Comparison of ENCODE assay signal across 1 cellular context in genomic region chr19:46218160-46218559, GRCh38.
TF ChIP-seq lines count a peak whose summit lies in the region.

No MANE protein-coding gene starts in this region.

TF ChIP-seq in HepG2, 621 proteins besides CTCF, POLR2A, EP300 and RAD21 (continued from another document and continues in another):
- no peak for TF ChIP-seq ZBTB34 (CRISPR knock-in tag; IDR thresholded peaks at IDR 0.05)
- TF ChIP-seq ZNF761 (CRISPR knock-in tag; conservative IDR thresholded peaks at IDR 0.05) = no peak
- TF ChIP-seq ZSCAN21 (CRISPR knock-in tag; IDR thresholded peaks at IDR 0.05; ENCODE audit: borderline replicate concordance) = 0 out of 2 replicates have a peak, but pooled peaks have one; percentile 33
- TF ChIP-seq ZNF720 (CRISPR knock-in tag; IDR thresholded peaks at IDR 0.05) = no peak
- TF ChIP-seq FOXK2 (IDR thresholded peaks at IDR 0.05) = no peak
- TF ChIP-seq SCMH1 (CRISPR knock-in tag; IDR thresholded peaks at IDR 0.05; ENCODE audit: borderline replicate concordance) = no peak
- TF ChIP-seq NPAS2 (CRISPR knock-in tag; IDR thresholded peaks at IDR 0.05; ENCODE audit: borderline replicate concordance) = no peak
- TF ChIP-seq ZNF615 (CRISPR knock-in tag; IDR thresholded peaks at IDR 0.05; ENCODE audit: borderline replicate concordance) = no peak
- no peak for TF ChIP-seq ZNF646 (CRISPR knock-in tag; IDR thresholded peaks at IDR 0.05)
- no peak for TF ChIP-seq DMAP1 (CRISPR knock-in tag; IDR thresholded peaks at IDR 0.05)
- TF ChIP-seq TBL1XR1 (IDR thresholded peaks at IDR 0.05; ENCODE audit: borderline replicate concordance, low read length, partially characterized antibody) = no peak
- peak; percentile 40; the same call in 1 of the 2 replicates for TF ChIP-seq ELF3 (CRISPR knock-in tag; IDR thresholded peaks at IDR 0.05)
- TF ChIP-seq, protein P1, sequence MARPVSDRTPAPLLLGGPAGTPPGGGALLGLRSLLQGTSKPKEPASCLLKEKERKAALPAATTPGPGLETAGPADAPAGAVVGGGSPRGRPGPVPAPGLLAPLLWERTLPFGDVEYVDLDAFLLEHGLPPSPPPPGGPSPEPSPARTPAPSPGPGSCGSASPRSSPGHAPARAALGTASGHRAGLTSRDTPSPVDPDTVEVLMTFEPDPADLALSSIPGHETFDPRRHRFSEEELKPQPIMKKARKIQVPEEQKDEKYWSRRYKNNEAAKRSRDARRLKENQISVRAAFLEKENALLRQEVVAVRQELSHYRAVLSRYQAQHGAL (CRISPR knock-in tag; IDR thresholded peaks at IDR 0.05; ENCODE audit: not compliant biosample characterization) = no peak
- no peak for TF ChIP-seq TBX3 (IDR thresholded peaks at IDR 0.05; ENCODE audit: borderline replicate concordance)
- TF ChIP-seq CHCHD3 (CRISPR knock-in tag; IDR thresholded peaks at IDR 0.05) = no peak
- TF ChIP-seq CENPBD1 (CRISPR knock-in tag; IDR thresholded peaks at IDR 0.05; ENCODE audit: borderline replicate concordance, low read depth) = no peak
- no peak for TF ChIP-seq ZNF616 (CRISPR knock-in tag; IDR thresholded peaks at IDR 0.05; ENCODE audit: low read depth)
- TF ChIP-seq HBP1 (CRISPR knock-in tag; IDR thresholded peaks at IDR 0.05; ENCODE audit: low read depth) = peak; percentile 63; the same call in 1 of the 2 replicates
- TF ChIP-seq ZNF598 (CRISPR knock-in tag; IDR thresholded peaks at IDR 0.05; ENCODE audit: borderline replicate concordance) = no peak
- TF ChIP-seq ZFP37 (CRISPR knock-in tag; IDR thresholded peaks at IDR 0.05; ENCODE audit: borderline replicate concordance) = no peak
- no peak for TF ChIP-seq MTF2 (CRISPR knock-in tag; IDR thresholded peaks at IDR 0.05; ENCODE audit: borderline replicate concordance)
- peak; percentile 70; the same call in 1 of the 2 replicates for TF ChIP-seq KLF6 (CRISPR knock-in tag; IDR thresholded peaks at IDR 0.05)
- no peak for TF ChIP-seq KDM5A (IDR thresholded peaks at IDR 0.05; ENCODE audit: borderline replicate concordance, low read length)
- no peak for TF ChIP-seq MTA1 (CRISPR knock-in tag; IDR thresholded peaks at IDR 0.05; ENCODE audit: borderline replicate concordance)
- TF ChIP-seq KMT2B (CRISPR knock-in tag; IDR thresholded peaks at IDR 0.05) = 0 out of 2 replicates have a peak, but pooled peaks have one; percentile 36
- TF ChIP-seq TFAP4 (IDR thresholded peaks at IDR 0.05; ENCODE audit: borderline replicate concordance, low read depth) = no peak
- TF ChIP-seq SRY (CRISPR knock-in tag; IDR thresholded peaks at IDR 0.05) = 0 out of 2 replicates have a peak, but pooled peaks have one; percentile 57
- TF ChIP-seq REST (IDR thresholded peaks at IDR 0.05; ENCODE audit: borderline replicate concordance in 1 of 2, low read depth in 1 of 2, low read length in 2 of 2) = peak; percentile 96 to 97
- TF ChIP-seq ZBTB20 (CRISPR knock-in tag; IDR thresholded peaks at IDR 0.05; ENCODE audit: borderline replicate concordance, low read depth) = no peak
- TF ChIP-seq MED1 (CRISPR knock-in tag; IDR thresholded peaks at IDR 0.05) = peak; percentile 30; the same call in 1 of the 2 replicates
- TF ChIP-seq SIN3A (IDR thresholded peaks at IDR 0.05; ENCODE audit: borderline replicate concordance, low read depth, low read length) = no peak
- TF ChIP-seq, protein P2, sequence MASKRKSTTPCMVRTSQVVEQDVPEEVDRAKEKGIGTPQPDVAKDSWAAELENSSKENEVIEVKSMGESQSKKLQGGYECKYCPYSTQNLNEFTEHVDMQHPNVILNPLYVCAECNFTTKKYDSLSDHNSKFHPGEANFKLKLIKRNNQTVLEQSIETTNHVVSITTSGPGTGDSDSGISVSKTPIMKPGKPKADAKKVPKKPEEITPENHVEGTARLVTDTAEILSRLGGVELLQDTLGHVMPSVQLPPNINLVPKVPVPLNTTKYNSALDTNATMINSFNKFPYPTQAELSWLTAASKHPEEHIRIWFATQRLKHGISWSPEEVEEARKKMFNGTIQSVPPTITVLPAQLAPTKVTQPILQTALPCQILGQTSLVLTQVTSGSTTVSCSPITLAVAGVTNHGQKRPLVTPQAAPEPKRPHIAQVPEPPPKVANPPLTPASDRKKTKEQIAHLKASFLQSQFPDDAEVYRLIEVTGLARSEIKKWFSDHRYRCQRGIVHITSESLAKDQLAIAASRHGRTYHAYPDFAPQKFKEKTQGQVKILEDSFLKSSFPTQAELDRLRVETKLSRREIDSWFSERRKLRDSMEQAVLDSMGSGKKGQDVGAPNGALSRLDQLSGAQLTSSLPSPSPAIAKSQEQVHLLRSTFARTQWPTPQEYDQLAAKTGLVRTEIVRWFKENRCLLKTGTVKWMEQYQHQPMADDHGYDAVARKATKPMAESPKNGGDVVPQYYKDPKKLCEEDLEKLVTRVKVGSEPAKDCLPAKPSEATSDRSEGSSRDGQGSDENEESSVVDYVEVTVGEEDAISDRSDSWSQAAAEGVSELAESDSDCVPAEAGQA (IDR thresholded peaks at IDR 0.05; ENCODE audit: low read depth) = no peak
- TF ChIP-seq, protein P2 (CRISPR knock-in tag; IDR thresholded peaks at IDR 0.05; ENCODE audit: borderline replicate concordance) = no peak
- no peak for TF ChIP-seq NCOA2 (CRISPR knock-in tag; IDR thresholded peaks at IDR 0.05)
- no peak for TF ChIP-seq ZEB1 (IDR thresholded peaks at IDR 0.05; ENCODE audit: insufficient replicate concordance, low read depth)
- TF ChIP-seq EEA1 (CRISPR knock-in tag; IDR thresholded peaks at IDR 0.05; ENCODE audit: borderline replicate concordance) = no peak
- no peak for TF ChIP-seq TOE1 (CRISPR knock-in tag; IDR thresholded peaks at IDR 0.05)
- TF ChIP-seq ZNF619 (CRISPR knock-in tag; IDR thresholded peaks at IDR 0.05) = no peak
- no peak for TF ChIP-seq KDM4B (CRISPR knock-in tag; IDR thresholded peaks at IDR 0.05)
- TF ChIP-seq RFXANK (CRISPR knock-in tag; IDR thresholded peaks at IDR 0.05) = no peak
